ENCODE assay signal across 22 cellular contexts in the genomic region with DNA sequence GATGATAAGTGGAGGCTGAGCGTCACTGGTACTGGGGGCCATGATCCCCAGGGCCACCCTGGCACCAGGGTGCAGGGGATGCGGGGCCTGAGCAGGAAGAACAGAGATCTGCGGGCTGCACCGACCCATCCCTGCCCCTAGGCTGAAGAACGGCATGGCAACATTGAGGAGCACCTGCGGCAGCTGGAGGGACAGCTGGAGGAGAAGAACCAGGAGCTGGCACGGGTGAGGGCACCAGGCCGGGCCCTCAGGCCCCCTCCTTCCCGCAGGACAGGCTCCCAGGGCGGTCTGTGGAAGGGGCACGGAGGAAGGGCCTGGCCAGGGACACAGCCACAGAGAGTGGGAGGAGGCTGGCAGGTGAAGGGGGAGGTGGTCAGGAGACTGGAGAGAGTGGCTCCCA. TPM values are rescaled to one million over a fixed set of nuclear protein-coding genes. Genes with fewer than 3 reads are reported as not detected.
"Had no signal": no experiment of that assay in that cellular context is flagged by ENCODE, and none has a peak within 500 bp of the region (broad histone marks: within the 10 kb centered on the region; RNA-seq: fewer than 3 reads in every experiment).

No MANE protein-coding gene starts in this region.

- H3K4me1 Mint-ChIP-seq: activated naive CD8-positive, alpha-beta T cell treated with anti-CD3 and anti-CD28 coated beads for 36 hours had no signal

- H3K9me3 Mint-ChIP-seq: activated CD4-positive, alpha-beta T cell treated with anti-CD3 and anti-CD28 coated beads, Interleukin-2, amount 10 ng/mL, durations not matched to agents 7 days and 5 days; activated naive CD8-positive, alpha-beta T cell treated with anti-CD3 and anti-CD28 coated beads for 36 hours; neural crest cell had no signal

- H3K4me3 Mint-ChIP-seq: activated CD4-positive, alpha-beta T cell treated with anti-CD3 and anti-CD28 coated beads, Interleukin-2, amount 10 ng/mL, durations not matched to agents 7 days and 5 days; activated naive CD8-positive, alpha-beta T cell treated with anti-CD3 and anti-CD28 coated beads for 36 hours; neural crest cell had no signal

- H3K27me3 Mint-ChIP-seq: activated CD4-positive, alpha-beta T cell treated with anti-CD3 and anti-CD28 coated beads, Interleukin-2, amount 10 ng/mL, durations not matched to agents 7 days and 5 days; activated naive CD8-positive, alpha-beta T cell treated with anti-CD3 and anti-CD28 coated beads for 36 hours had no signal

- DNase-seq: activated CD4-positive, alpha-beta T cell treated with anti-CD3 and anti-CD28 coated beads, Interleukin-2, amount 10 ng/mL, durations not matched to agents 7 days and 5 days; activated CD4-positive, CD25-positive, alpha-beta regulatory T cell; activated CD8-positive, alpha-beta memory T cell treated with anti-CD3 and anti-CD28 coated beads for 24 hours; activated naive CD8-positive, alpha-beta T cell treated with anti-CD3 and anti-CD28 coated beads for 36 hours; amygdala; brain microvascular endothelial cell; cortex of kidney; effector memory CD4-positive, alpha-beta T cell; foreskin melanocyte; head of caudate nucleus; left cardiac atrium; lower lobe of right lung; ovary; sigmoid colon; spleen; stomach; testis; upper lobe of right lung had no signal

- H3K36me3 ChIP-seq: brain microvascular endothelial cell, lower lobe of right lung, ovary, spleen, stomach, upper lobe of right lung had no signal

- H3K27me3 ChIP-seq: ovary, sigmoid colon, testis had no signal

- H3K27ac Mint-ChIP-seq: activated CD4-positive, alpha-beta T cell treated with anti-CD3 and anti-CD28 coated beads, Interleukin-2, amount 10 ng/mL, durations not matched to agents 7 days and 5 days; activated naive CD8-positive, alpha-beta T cell treated with anti-CD3 and anti-CD28 coated beads for 36 hours had no signal

- H3K4me3 ChIP-seq: lower lobe of right lung, ovary, sigmoid colon, spleen, stomach, testis, upper lobe of right lung had no signal

- H3K9me3 ChIP-seq: lower lobe of right lung, ovary, sigmoid colon, spleen, stomach, testis, upper lobe of right lung had no signal

- H3K4me1 ChIP-seq: lower lobe of right lung, upper lobe of right lung had no signal

- H3K27ac ChIP-seq: brain microvascular endothelial cell, epithelial cell of prostate, lower lobe of right lung, ovary, sigmoid colon, stomach, testis, upper lobe of right lung had no signal

RNA-seq across cellular contexts. Expression of a gene that starts 37.7 kb away (rescaled TPM):
- total RNA-seq: activated CD4-positive, alpha-beta T cell treated with anti-CD3 and anti-CD28 coated beads, Interleukin-2, amount 10 ng/mL, durations not matched to agents 7 days and 5 days; activated naive CD8-positive, alpha-beta T cell treated with anti-CD3 and anti-CD28 coated beads for 36 hours; fibroblast of lung; left cardiac atrium; lower lobe of right lung; neural crest cell; ovary; sigmoid colon; spleen; stomach; T-helper 2 cell treated with Interferon-gamma antibody and Interleukin-4, amounts not matched to agents 100 ng/mL and 5 ng/mL, for 36 hours; upper lobe of right lung had no signal
- polyA plus RNA-seq: fibroblast of lung, ovary, sigmoid colon, spleen, stomach had no signal
